21 cellular contexts compared by ENCODE assay signal in the genomic region with DNA sequence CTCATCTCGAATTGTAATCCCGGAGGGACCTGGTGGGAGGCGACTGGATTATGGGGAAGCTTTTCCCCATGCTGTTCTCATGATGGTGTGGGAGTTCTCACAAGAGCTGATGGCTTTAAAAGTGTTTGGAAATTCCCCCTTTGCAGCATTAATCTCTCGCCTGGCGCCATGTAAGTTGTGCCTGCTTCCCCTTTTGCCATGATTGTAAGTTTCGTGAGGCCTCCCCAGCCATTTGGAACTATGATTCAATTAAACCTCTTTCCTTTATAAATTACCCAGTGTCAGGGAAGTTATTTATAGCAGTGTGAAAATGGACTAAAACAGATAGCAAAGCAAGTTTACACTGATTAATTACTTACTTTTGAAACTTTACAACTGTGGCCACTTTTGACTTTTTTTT.
"Had no signal": no experiment of that assay in that cellular context is flagged by ENCODE, and none has a peak within 500 bp of the region (broad histone marks: within the 10 kb centered on the region; RNA-seq: fewer than 3 reads in every experiment).

No MANE protein-coding gene starts in this region.

- H3K27ac ChIP-seq: neutrophil, right lobe of liver, thoracic aorta had no signal

- H3K27me3 ChIP-seq: neutrophil, right lobe of liver had no signal

- H3K4me1 ChIP-seq: right lobe of liver had no signal

- H3K9me3 ChIP-seq: neutrophil, right lobe of liver, thoracic aorta had no signal

- H3K4me3 ChIP-seq: right lobe of liver, thoracic aorta had no signal

- ATAC-seq: esophagus mucosa; right lobe of liver; stimulated activated effector memory CD8-positive, alpha-beta T cell treated with anti-CD3 and anti-CD28 coated beads, Interleukin-12 subunit alpha, Interleukin-12 subunit beta, amount 100 ng/mL, for 72 hours; WTC11 had no signal

- DNase-seq: activated CD4-positive, alpha-beta T cell treated with anti-CD3 and anti-CD28 coated beads, Interleukin-2, amount 50 U/mL, for 4 hours; activated CD8-positive, alpha-beta memory T cell treated with anti-CD3 and anti-CD28 coated beads for 24 hours; activated effector memory CD4-positive, alpha-beta T cell treated with Interleukin-2 at 50 U/mL for 16 hours; activated naive CD4-positive, alpha-beta T cell treated with Interleukin-2 at 50 U/mL for 16 hours; anterior cingulate cortex; endodermal cell; foreskin fibroblast; head of caudate nucleus; hypothalamus; naive B cell; nephron progenitor cell; right lobe of liver; stimulated activated CD4-positive, alpha-beta T cell treated with anti-CD3 and anti-CD28 coated beads, Interleukin-12 subunit alpha, Interleukin-12 subunit beta, amount 100 ng/mL, for 4 hours; stimulated activated CD4-positive, alpha-beta T cell treated with anti-CD3 and anti-CD28 coated beads, Interleukin-4, amount 100 ng/mL, for 24 hours; T-helper 9 cell; trophoblast cell had no signal

- H3K36me3 ChIP-seq: neutrophil, right lobe of liver, thoracic aorta had no signal
